8 cellular contexts compared by ENCODE assay signal in genomic region chr1:90579212-90579802, GRCh38.
DNase-seq lines count a peak whose midpoint lies in the region; ATAC-seq, FAIRE-seq and TF ChIP-seq lines count a peak whose summit lies in the region.

No MANE protein-coding gene starts in this region.

- H3K9me3 ChIP-seq in H9 (ENCODE audit: control insufficient read depth, low read depth, low read length), result no peaks in the 10 kb centered on the region

- H3K14ac ChIP-seq in H9 (ENCODE audit: insufficient read depth, low read length), result no peak overlapping the region

- no peaks in the 10 kb centered on the region for H3K4me1 ChIP-seq in H9 (ENCODE audit: insufficient read depth, low read length)

- H3K4me1 Mint-ChIP-seq in H9, result no peaks in the 10 kb centered on the region

- H3K79me1 ChIP-seq in H9 (ENCODE audit: insufficient read depth, low read depth, low read length, poor library complexity, severe bottlenecking), result no peaks in the 10 kb centered on the region

- ATAC-seq in HG03039 (IDR thresholded peaks at IDR 0.05; ENCODE audit: unreplicated experiment), result no peak

- no peak overlapping the region for H3K56ac ChIP-seq in H9 (ENCODE audit: insufficient read length, low read depth, low read length)

- no peak overlapping the region for H3K23ac ChIP-seq in H9 (ENCODE audit: insufficient read length, low read depth, low read length)

- H2BK15ac ChIP-seq in H9 (ENCODE audit: low read depth, low read length), result no peak overlapping the region

- H3K9me3 Mint-ChIP-seq in H9, result no peaks in the 10 kb centered on the region; a peak in 1 of 5 replicates

- H2BK20ac ChIP-seq in H9 (ENCODE audit: low read depth, low read length, poor library complexity, severe bottlenecking), result no peak overlapping the region

- DNase-seq in H9 (no peak), NAMALWA (ENCODE audit: low spot score) (peak; percentile 66), SKM-1 treated with dmso at 0.1 percent for 144 hours (lab: John Stamatoyannopoulos, UW; ENCODE audit: unreplicated experiment) (peak; percentile 64), fibroblast of villous mesenchyme (ENCODE audit: low read depth) (peak; percentile 31), retinal pigment epithelial cell (ENCODE audit: low read depth) (peak; percentile 4), NCI-H524 treated with DMSO at 0.1 percent for 48 hours (lab: John Stamatoyannopoulos, UW) (no peak)

- no peak overlapping the region for H2BK120ac ChIP-seq in H9 (ENCODE audit: low read depth, low read length, poor library complexity, severe bottlenecking)

- H2AFZ ChIP-seq in H9 (ENCODE audit: low read length), result no peak overlapping the region

- H3K4me3 ChIP-seq in fibroblast of villous mesenchyme (ENCODE audit: low read depth, low read length), result no peak overlapping the region
- no peak overlapping the region for H3K4me3 ChIP-seq in retinal pigment epithelial cell (ENCODE audit: low read length)

- H4K20me1 ChIP-seq in H9 (ENCODE audit: control insufficient read depth, insufficient read depth, insufficient read length), result no peaks in the 10 kb centered on the region

- no peaks in the 10 kb centered on the region for H3K23me2 ChIP-seq in H9 (ENCODE audit: insufficient read length, low read depth, low read length, poor library complexity, severe bottlenecking)

- TF ChIP-seq CTCF in H9 (conservative IDR thresholded peaks at IDR 0.05) (peak; percentile 79), fibroblast of villous mesenchyme (IDR thresholded peaks at IDR 0.05; ENCODE audit: insufficient read depth, low read depth, low read length) (peak; percentile 57), retinal pigment epithelial cell (conservative IDR thresholded peaks at IDR 0.05; ENCODE audit: low read depth, low read length) (peak; percentile 65)

- no peaks in the 10 kb centered on the region for H3K36me3 Mint-ChIP-seq in H9 (ENCODE audit: insufficient read depth in 1 of 3, low read depth in 3 of 3)

- H3K27ac ChIP-seq in H9 (ENCODE audit: insufficient read length, low read depth, low read length), result no peak overlapping the region

- H3K4me3 Mint-ChIP-seq in H9, result no peak overlapping the region

- peak; percentile 80 for FAIRE-seq in G401.6 (lab: Jason Lieb, UNC)

- H4K8ac ChIP-seq in H9 (replicated peaks; ENCODE audit: insufficient read length, low read depth, low read length), result no peak overlapping the region

- H3K79me2 ChIP-seq in H9 (ENCODE audit: insufficient read depth, low read length), result no peaks in the 10 kb centered on the region

- no peak overlapping the region for H3K18ac ChIP-seq in H9 (ENCODE audit: insufficient read length, low read depth, low read length)

- H3K27me3 Mint-ChIP-seq in H9 (ENCODE audit: low read depth), result peaks cover 7% of the 10 kb centered on the region

- WGBS in H9 (ENCODE audit: extremely low coverage, insufficient read length, low lambda C conversion rate), result no CpG with 5 or more reads among the region's 3 CpGs

- no peak overlapping the region for H3K4me2 ChIP-seq in H9 (ENCODE audit: insufficient read depth, insufficient read length, low read length)

- no peak overlapping the region for H2BK12ac ChIP-seq in H9 (ENCODE audit: insufficient read length, low read depth, low read length)

- H3K9ac ChIP-seq in H9 (ENCODE audit: extremely low read depth, insufficient read length, low read length), result no peak overlapping the region

- no peak overlapping the region for H2BK5ac ChIP-seq in H9 (ENCODE audit: insufficient read length, low read length)

- H3K27ac Mint-ChIP-seq in H9, result no peak overlapping the region

- no peak overlapping the region for H2AK5ac ChIP-seq in H9 (ENCODE audit: insufficient read length, low read length)

- H3K27me3 ChIP-seq in H9 (ENCODE audit: insufficient read depth, low read length), result no peaks in the 10 kb centered on the region

- no peak overlapping the region for H4K91ac ChIP-seq in H9 (ENCODE audit: insufficient read length, low read depth, low read length)

- H3T11ph ChIP-seq in H9 (ENCODE audit: low read length), result no peak overlapping the region

- H3K4ac ChIP-seq in H9 (ENCODE audit: low read depth, low read length), result no peak overlapping the region

- no peak overlapping the region for H4K5ac ChIP-seq in H9 (ENCODE audit: insufficient read length, low read depth, low read length)

Comparison
In these comparisons a context has a peak if more than half of its experiments do, and no peak if none do; other contexts are left out.
1. DNase-seq: peak in NAMALWA (single experiment), SKM-1 treated with dmso at 0.1 percent for 144 hours (single experiment), fibroblast of villous mesenchyme (single experiment) and retinal pigment epithelial cell (single experiment); none in H9 (single experiment) and NCI-H524 treated with DMSO at 0.1 percent for 48 hours (single experiment).
2. Peak in every context shown above with its lines, with median percentiles within 50 percentile points of each other: CTCF ChIP-seq.